8 cellular contexts compared by ENCODE assay signal in the genomic region with DNA sequence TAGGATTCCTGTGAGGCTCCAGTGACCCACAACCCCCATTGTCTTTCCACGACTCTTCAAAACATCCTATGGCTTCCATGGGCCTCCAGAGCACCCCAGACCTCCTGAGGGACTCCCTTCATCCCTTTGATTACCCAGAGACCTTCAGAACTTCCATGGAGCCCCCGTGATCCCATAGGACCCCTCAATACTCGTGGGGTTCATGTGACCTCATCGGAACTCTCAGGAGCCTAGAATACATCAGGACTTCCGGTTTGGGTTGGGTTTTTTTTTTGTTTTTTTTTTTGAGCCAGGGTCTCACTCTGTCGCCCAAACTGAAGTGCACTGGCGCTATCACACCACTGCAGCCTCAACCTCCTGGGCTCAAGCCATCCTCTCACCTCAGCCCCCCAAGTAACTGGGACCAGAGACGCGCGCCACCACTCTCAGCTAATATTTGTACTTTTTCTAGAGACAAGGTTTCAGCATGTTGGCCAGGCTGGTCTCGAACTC. TPM values are rescaled to one million over a fixed set of nuclear protein-coding genes. Genes with fewer than 3 reads are reported as not detected.
DNase-seq lines count a peak whose midpoint lies in the region; ATAC-seq and TF ChIP-seq lines count a peak whose summit lies in the region.
"Had no signal": no experiment of that assay in that cellular context is flagged by ENCODE, and none has a peak within 500 bp of the region (broad histone marks: within the 10 kb centered on the region; RNA-seq: fewer than 3 reads in every experiment).

No MANE protein-coding gene starts in this region.

- ATAC-seq in GM23338 (no peak), right cardiac atrium (no peak)

- intact Hi-C loops in right cardiac atrium (cut with DNase I): no loop called here
- intact Hi-C loops in spleen (cut with DNase I; ENCODE audit: low total_unique reads): no loop called here

- peaks cover 14% of the 10 kb centered on the region; the same call in 1 of the 2 replicates for H3F3A ChIP-seq in GM23338 (replicated peaks; ENCODE audit: low read depth)

- peaks cover 9% of the 10 kb centered on the region; the same call in 2 of the 3 replicates for H3K9me3 Mint-ChIP-seq in GM23338

- no peaks in the 10 kb centered on the region for H3K27me3 ChIP-seq in GM23338 (ENCODE audit: insufficient read depth)
- H3K27me3 ChIP-seq in right cardiac atrium (ENCODE audit: control insufficient read depth, insufficient read depth): no peaks in the 10 kb centered on the region
- no peaks in the 10 kb centered on the region for H3K27me3 ChIP-seq in spleen (replicated peaks in 1 of 7)

- H3K4me3 Mint-ChIP-seq in GM23338: peak overlapping the region; percentile 95

- peaks cover 37% of the 10 kb centered on the region for H3K36me3 Mint-ChIP-seq in GM23338 (ENCODE audit: low read depth)

- no peak for TF ChIP-seq CTCF in GM23338 (conservative IDR thresholded peaks at IDR 0.05; ENCODE audit: low read depth in 2 of 2)
- no peak for TF ChIP-seq CTCF in WI38 (IDR thresholded peaks at IDR 0.05; ENCODE audit: low read depth, low read length)
- TF ChIP-seq CTCF in spleen (IDR thresholded peaks at IDR 0.05 in 8 of 11, conservative IDR thresholded peaks at IDR 0.05 in 3 of 11): no peak

- H3K4me1 Mint-ChIP-seq in GM23338: peaks cover 6% of the 10 kb centered on the region

- H3K36me3 ChIP-seq in GM23338 (ENCODE audit: insufficient read depth) (no peaks in the 10 kb centered on the region), spleen (peaks cover 0 to 47% (median 9%) of the 10 kb centered on the region in 6 donors)

- H3K27me3 Mint-ChIP-seq in GM23338 (ENCODE audit: insufficient read depth, low read depth, poor library complexity): peaks cover 21% of the 10 kb centered on the region

- no peak overlapping the region for H2AFZ ChIP-seq in GM23338

- DNase-seq in GM23338 (ENCODE audit: low spot score) (no peak), right cardiac atrium (peak in 1 of 3 donors; percentile 48), spleen (no peak), cerebellar cortex (ENCODE audit: low spot score) (no peak), NCI-H82 treated with DMSO at 0.1 percent for 48 hours (lab: John Stamatoyannopoulos, UW; ENCODE audit: unreplicated experiment) (no peak), NCI-H82 (lab: John Stamatoyannopoulos, UW) (no peak)

- H3K9me3 ChIP-seq in right cardiac atrium (ENCODE audit: control insufficient read depth, low read length) (no peaks in the 10 kb centered on the region), spleen (no peaks in the 10 kb centered on the region)

- H4K20me1 ChIP-seq in GM23338 (replicated peaks; ENCODE audit: insufficient read depth): peaks cover 2% of the 10 kb centered on the region; the same call in 1 of the 2 replicates

- H3K4me1 ChIP-seq in GM23338 (ENCODE audit: insufficient read depth) (peaks cover 11% of the 10 kb centered on the region; the same call in 1 of the 2 replicates), right cardiac atrium (ENCODE audit: control insufficient read depth, insufficient read depth, low read length) (no peaks in the 10 kb centered on the region), spleen (peaks cover 17 to 89% (median 47%) of the 10 kb centered on the region in 6 donors)

- peak overlapping the region; percentile 100 for H3K27ac ChIP-seq in GM23338 (ENCODE audit: low read depth)
- peak overlapping the region; percentile 98 for H3K27ac ChIP-seq in right cardiac atrium (ENCODE audit: low read length)
- peak overlapping the region; percentile 95 to 98 (median 98) for H3K27ac ChIP-seq in spleen

- peak overlapping the region; percentile 99 for H3K27ac Mint-ChIP-seq in GM23338

- H3K4me3 ChIP-seq in GM23338: peak overlapping the region; percentile 85
- H3K4me3 ChIP-seq in WI38 (ENCODE audit: low read depth, low read length): peak overlapping the region; percentile 79
- H3K4me3 ChIP-seq in right cardiac atrium (ENCODE audit: low read length): peak overlapping the region; percentile 78
- peak overlapping the region; percentile 52 to 85 (median 69) for H3K4me3 ChIP-seq in spleen

- 33% methylated on average over 11 of the region's 11 CpGs for WGBS in right cardiac atrium
- 29 to 40% (median 36%) methylated on average over 11 of the region's 11 CpGs for WGBS in spleen, 5 donors

- no peak for TF ChIP-seq POLR2A in spleen (IDR thresholded peaks at IDR 0.05)

- peaks cover 31% of the 10 kb centered on the region for H3K79me2 ChIP-seq in GM23338 (replicated peaks; ENCODE audit: insufficient read depth)

- H3K9me2 ChIP-seq in GM23338 (ENCODE audit: insufficient read depth): no peaks in the 10 kb centered on the region

- H3K4me2 ChIP-seq in GM23338: peak overlapping the region; percentile 87

RNA-seq across cellular contexts. Expression of gene ALDH16A1, which starts 0.8 kb away (rescaled TPM):
- 57.3 and 62.3 TPM in 2 replicates for total RNA-seq in GM23338 (2014; rRNA removed; shearing (Covaris generic))
- polyA plus RNA-seq in GM23338 (2016; fragmentation: Nextera tagmentation; extraction: Ambion mirVana): 16.8 and 20.0 TPM in 2 replicates
- 10 to 100 TPM; 11.1 to 17.7 (median 11.9) TPM for total RNA-seq in right cardiac atrium
- 9.3 TPM for polyA plus RNA-seq in right cardiac atrium
- 10 to 100 TPM; 38.7 to 50.2 (median 45.8) TPM for total RNA-seq in spleen
- 10 to 100 TPM; 54.9 to 99.9 (median 94.9) TPM for polyA plus RNA-seq in spleen

RNA-seq across cellular contexts. Expression of gene PIH1D1, which starts 2.2 kb away (rescaled TPM):
- 147 and 164 TPM in 2 replicates for total RNA-seq in GM23338 (2014; rRNA removed; shearing (Covaris generic))
- polyA plus RNA-seq in GM23338 (2016; fragmentation: Nextera tagmentation; extraction: Ambion mirVana) (93.6 and 103 TPM in 2 replicates), right cardiac atrium (34.9 TPM), spleen (100 to 1,000 TPM in 2 of 3 donors, 10 to 100 TPM in 1; 85.3 to 140 (median 118) TPM)
- total RNA-seq in right cardiac atrium (10 to 100 TPM; 35.2 to 43.8 (median 38.2) TPM), spleen (10 to 100 TPM; 76.0 to 94.3 (median 86.1) TPM)

RNA-seq across cellular contexts. Expression of gene SLC17A7, which starts 12.5 kb away (rescaled TPM):
- total RNA-seq in GM23338 (2014; rRNA removed; shearing (Covaris generic)): 0.90 and 1.6 TPM in 2 replicates
- 1.5 TPM in 2 replicates for polyA plus RNA-seq in GM23338 (2016; fragmentation: Nextera tagmentation; extraction: Ambion mirVana)
- 1 to 10 TPM in 2 of 4 donors, under 1 TPM in 2; 0.48 to 1.2 (median 0.93) TPM for total RNA-seq in right cardiac atrium
- polyA plus RNA-seq in right cardiac atrium: 1.1 TPM
- total RNA-seq in spleen: under 1 TPM in 2 of 7 donors, not detected in 5; 0.10 to 0.13 TPM
- polyA plus RNA-seq in spleen: under 1 TPM; 0.07 to 0.12 (median 0.10) TPM
- total RNA-seq: pulmonary artery endothelial cell had no signal

RNA-seq across cellular contexts. Expression of gene FLT3LG, which starts 20.2 kb away (rescaled TPM):
- 0.49 TPM in 1 of 2 replicates, not detected in the other for total RNA-seq in GM23338 (2014; rRNA removed; shearing (Covaris generic))
- 1.8 and 3.3 TPM in 2 replicates for polyA plus RNA-seq in GM23338 (2016; fragmentation: Nextera tagmentation; extraction: Ambion mirVana)
- total RNA-seq in right cardiac atrium: 1 to 10 TPM; 4.4 to 6.8 (median 4.9) TPM
- 6.6 TPM for polyA plus RNA-seq in right cardiac atrium
- 10 to 100 TPM; 11.2 to 32.8 (median 24.1) TPM for total RNA-seq in spleen
- 10 to 100 TPM; 16.4 to 26.4 (median 19.9) TPM for polyA plus RNA-seq in spleen

RNA-seq across cellular contexts. Expression of gene GFY, which starts 28.6 kb away (rescaled TPM):
- not detected in 2 replicates for total RNA-seq in GM23338 (2014; rRNA removed; shearing (Covaris generic))
- polyA plus RNA-seq in GM23338 (2016; fragmentation: Nextera tagmentation; extraction: Ambion mirVana) (1.2 and 1.7 TPM in 2 replicates), right cardiac atrium (not detected), spleen (not detected)
- total RNA-seq in right cardiac atrium (not detected), spleen (not detected)
- total RNA-seq: pulmonary artery endothelial cell had no signal
